28 cellular contexts compared by ENCODE assay signal in the genomic region with DNA sequence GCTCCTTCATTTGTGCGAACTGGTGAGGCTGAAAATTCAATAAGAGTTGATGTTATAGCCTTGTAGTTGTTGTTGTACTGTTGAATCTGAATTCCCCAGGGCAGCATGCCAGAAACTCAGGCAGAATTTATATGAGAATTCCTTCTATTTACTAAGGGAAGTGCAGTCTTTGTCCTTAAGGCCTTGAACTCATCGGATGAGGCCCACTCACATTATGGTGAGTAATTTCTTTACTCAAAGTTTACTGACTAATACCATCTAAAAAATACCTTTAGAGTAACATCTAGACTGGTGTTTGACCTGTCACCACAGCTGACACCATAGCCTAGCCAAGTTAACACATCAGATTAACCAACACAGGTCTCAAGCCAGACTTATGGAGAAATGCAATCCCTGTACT. TPM values are rescaled to one million over a fixed set of nuclear protein-coding genes. Genes with fewer than 3 reads are reported as not detected.
A peak's percentile ranks its signal among the peaks of the same experiment; 100 is the strongest.
DNase-seq lines count a peak whose midpoint lies in the region; ATAC-seq, FAIRE-seq and TF ChIP-seq lines count a peak whose summit lies in the region.
"Had no signal": no experiment of that assay in that cellular context is flagged by ENCODE, and none has a peak within 500 bp of the region (broad histone marks: within the 10 kb centered on the region; RNA-seq: fewer than 3 reads in every experiment).

No MANE protein-coding gene starts in this region.

- no peak overlapping the region for H3K4me3 Mint-ChIP-seq in stimulated activated memory B cell treated with anti-CD40 and anti-IgM and Interleukin-4, amounts not matched to agents 10 μg/mL and 1 μg/mL and 100 μg/mL, for 72 hours
- H3K4me3 Mint-ChIP-seq in activated naive CD8-positive, alpha-beta T cell treated with anti-CD3 and anti-CD28 coated beads, Interleukin-2, amount 50 U/mL, for 24 hours, result no peak overlapping the region
- H3K4me3 Mint-ChIP-seq: activated CD4-positive, alpha-beta T cell treated with anti-CD3 and anti-CD28 coated beads, Interleukin-2, amount 10 ng/mL, durations not matched to agents 24 days and 14 days; activated T-cell treated with anti-CD3 and anti-CD28 coated beads, Interleukin-2, amount 50 U/mL, for 4 hours; endodermal cell; H9 had no signal

- no peaks in the 10 kb centered on the region for H3K36me3 Mint-ChIP-seq in stimulated activated memory B cell treated with anti-CD40 and anti-IgM and Interleukin-4, amounts not matched to agents 10 μg/mL and 1 μg/mL and 100 μg/mL, for 72 hours
- no peaks in the 10 kb centered on the region for H3K36me3 Mint-ChIP-seq in activated naive CD8-positive, alpha-beta T cell treated with anti-CD3 and anti-CD28 coated beads, Interleukin-2, amount 50 U/mL, for 24 hours (ENCODE audit: low read depth)

- DNase-seq in RKO (ENCODE audit: low spot score) (peak; percentile 13), bronchial epithelial cell (ENCODE audit: low read depth) (peak; percentile 96), kidney glomerular epithelial cell (lab: John Stamatoyannopoulos, UW) (peak; percentile 41)
- no peak for DNase-seq in effector CD4-positive, alpha-beta T cell
- no peak for DNase-seq in activated naive CD8-positive, alpha-beta T cell treated with anti-CD3 and anti-CD28 coated beads, Interleukin-2, amount 50 U/mL, for 24 hours
- DNase-seq: activated CD4-positive, alpha-beta T cell treated with anti-CD3 and anti-CD28 coated beads, Interleukin-2, amount 10 ng/mL, durations not matched to agents 24 days and 14 days; activated gamma-delta T cell treated with Interleukin-2 at 50 U/mL for 16 hours; activated T-cell treated with anti-CD3 and anti-CD28 coated beads, Interleukin-2, amount 50 U/mL, for 4 hours; Caco-2; colonic mucosa; DMS79 treated with DMSO at 0.1 percent for 48 hours; endodermal cell; H9; KBM-7; lower lobe of right lung; MM.1S; NCI-H1417; NCI-H2029 treated with DMSO at 0.1 percent for 48 hours; NCI-H748 treated with DMSO at 0.1 percent for 48 hours; right cardiac atrium; stimulated activated CD4-positive, alpha-beta T cell treated with anti-CD3 and anti-CD28 coated beads, Interleukin-2, amount 100 ng/mL, for 48 hours; upper lobe of left lung had no signal

- H3K27me3 ChIP-seq in bronchial epithelial cell (ENCODE audit: control insufficient read depth, insufficient read depth, low read length), result no peaks in the 10 kb centered on the region
- H3K27me3 ChIP-seq: colonic mucosa, upper lobe of left lung had no signal

- H3K9me3 Mint-ChIP-seq in stimulated activated memory B cell treated with anti-CD40 and anti-IgM and Interleukin-4, amounts not matched to agents 10 μg/mL and 1 μg/mL and 100 μg/mL, for 72 hours, result peaks cover 9% of the 10 kb centered on the region
- no peaks in the 10 kb centered on the region for H3K9me3 Mint-ChIP-seq in activated naive CD8-positive, alpha-beta T cell treated with anti-CD3 and anti-CD28 coated beads, Interleukin-2, amount 50 U/mL, for 24 hours
- H3K9me3 Mint-ChIP-seq: endodermal cell, H9 had no signal

- no peak overlapping the region for H3K27ac Mint-ChIP-seq in stimulated activated memory B cell treated with anti-CD40 and anti-IgM and Interleukin-4, amounts not matched to agents 10 μg/mL and 1 μg/mL and 100 μg/mL, for 72 hours
- H3K27ac Mint-ChIP-seq in activated naive CD8-positive, alpha-beta T cell treated with anti-CD3 and anti-CD28 coated beads, Interleukin-2, amount 50 U/mL, for 24 hours, result no peak overlapping the region
- H3K27ac Mint-ChIP-seq: activated CD4-positive, alpha-beta T cell treated with anti-CD3 and anti-CD28 coated beads, Interleukin-2, amount 10 ng/mL, durations not matched to agents 24 days and 14 days; endodermal cell; H9 had no signal

- TF ChIP-seq CTCF in bronchial epithelial cell (IDR thresholded peaks at IDR 0.05; ENCODE audit: insufficient read depth, low read length, severe bottlenecking), result no peak

- ATAC-seq in stimulated activated memory B cell treated with anti-CD40 and anti-IgM and Interleukin-4, amounts not matched to agents 10 μg/mL and 1 μg/mL and 100 μg/mL, for 72 hours, result peak; percentile 12
- ATAC-seq in HG03457 (IDR thresholded peaks at IDR 0.05; ENCODE audit: unreplicated experiment), result no peak
- no peak for ATAC-seq in activated naive CD8-positive, alpha-beta T cell treated with anti-CD3 and anti-CD28 coated beads, Interleukin-2, amount 50 U/mL, for 24 hours
- ATAC-seq: activated T-cell treated with anti-CD3 and anti-CD28 coated beads, Interleukin-2, amount 50 U/mL, for 4 hours; lower lobe of right lung; right cardiac atrium; SK-N-SH treated with all-trans-retinoic acid at 6 μM for 48 hours had no signal

- FAIRE-seq in bronchial epithelial cell (lab: Jason Lieb, UNC), result no peak
- FAIRE-seq: islet of Langerhans had no signal

- H3K27me3 Mint-ChIP-seq in stimulated activated memory B cell treated with anti-CD40 and anti-IgM and Interleukin-4, amounts not matched to agents 10 μg/mL and 1 μg/mL and 100 μg/mL, for 72 hours, result no peaks in the 10 kb centered on the region
- no peaks in the 10 kb centered on the region for H3K27me3 Mint-ChIP-seq in activated naive CD8-positive, alpha-beta T cell treated with anti-CD3 and anti-CD28 coated beads, Interleukin-2, amount 50 U/mL, for 24 hours
- H3K27me3 Mint-ChIP-seq: activated CD4-positive, alpha-beta T cell treated with anti-CD3 and anti-CD28 coated beads, Interleukin-2, amount 10 ng/mL, durations not matched to agents 24 days and 14 days had no signal

- H3K4me3 ChIP-seq in bronchial epithelial cell (ENCODE audit: low read depth, low read length), result no peak overlapping the region
- H3K4me3 ChIP-seq: colonic mucosa, lower lobe of right lung, upper lobe of left lung had no signal

- no peaks in the 10 kb centered on the region for H3K4me1 Mint-ChIP-seq in stimulated activated memory B cell treated with anti-CD40 and anti-IgM and Interleukin-4, amounts not matched to agents 10 μg/mL and 1 μg/mL and 100 μg/mL, for 72 hours
- H3K4me1 Mint-ChIP-seq in activated naive CD8-positive, alpha-beta T cell treated with anti-CD3 and anti-CD28 coated beads, Interleukin-2, amount 50 U/mL, for 24 hours, result no peaks in the 10 kb centered on the region
- H3K4me1 Mint-ChIP-seq: activated CD4-positive, alpha-beta T cell treated with anti-CD3 and anti-CD28 coated beads, Interleukin-2, amount 10 ng/mL, durations not matched to agents 24 days and 14 days had no signal

- H3K36me3 ChIP-seq in bronchial epithelial cell (ENCODE audit: control insufficient read depth, insufficient read depth, low read length), result no peaks in the 10 kb centered on the region
- H3K36me3 ChIP-seq: colonic mucosa, lower lobe of right lung, upper lobe of left lung had no signal

RNA-seq across cellular contexts. Expression of a gene that starts 22.9 kb away (rescaled TPM):
- total RNA-seq in bronchial epithelial cell, result 0.38 TPM in 1 of 2 replicates, not detected in the other
- total RNA-seq: activated CD4-positive, alpha-beta T cell treated with anti-CD3 and anti-CD28 coated beads, Interleukin-2, amount 10 ng/mL, durations not matched to agents 24 days and 14 days; activated T-cell treated with anti-CD3 and anti-CD28 coated beads, Interleukin-2, amount 50 U/mL, for 4 hours; endodermal cell; fibroblast of lung; H9; lower lobe of right lung; mucosa of gallbladder; upper lobe of left lung had no signal

Comparison
In these comparisons a context has a peak if more than half of its experiments do, and no peak if none do; other contexts are left out.
1. DNase-seq: peak in RKO (single experiment), bronchial epithelial cell (single experiment) and kidney glomerular epithelial cell (single experiment); none in effector CD4-positive, alpha-beta T cell (single experiment) and activated naive CD8-positive, alpha-beta T cell treated with anti-CD3 and anti-CD28 coated beads, Interleukin-2, amount 50 U/mL, for 24 hours (single experiment).